ENCODE assay signal across 19 cellular contexts in the genomic region with DNA sequence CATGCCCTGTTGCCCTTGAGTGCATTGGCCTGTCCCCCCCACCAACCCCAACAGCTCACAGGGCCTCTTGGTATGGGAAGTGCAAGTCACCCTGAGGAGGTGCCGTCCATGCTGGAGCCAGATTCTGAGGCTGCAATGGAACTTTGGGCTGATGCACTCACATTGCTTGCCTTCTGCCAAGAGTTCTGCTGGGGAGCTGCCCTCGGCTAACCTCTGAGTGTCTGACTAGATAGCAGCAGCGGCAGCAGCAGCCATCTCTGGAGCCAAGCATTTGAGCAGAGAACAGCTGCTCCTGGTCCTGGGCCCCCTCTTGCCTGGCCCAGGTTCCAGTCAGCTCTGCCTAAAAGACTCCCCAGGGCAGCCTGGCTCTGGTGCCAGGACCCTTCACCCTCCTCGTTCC.
A peak's percentile ranks its signal among the peaks of the same experiment; 100 is the strongest.
DNase-seq lines count a peak whose midpoint lies in the region; ATAC-seq and TF ChIP-seq lines count a peak whose summit lies in the region.
"Had no signal": no experiment of that assay in that cellular context is flagged by ENCODE, and none has a peak within 500 bp of the region (broad histone marks: within the 10 kb centered on the region; RNA-seq: fewer than 3 reads in every experiment).

No MANE protein-coding gene starts in this region.

- intact Hi-C loops in Right ventricle myocardium superior (cut with DNase I), result no loop called here
- intact Hi-C loops in A673 (cut with micrococcal nuclease; ENCODE audit: unreplicated experiment), result no loop called here

- no TSS peak for BruUV-seq in A673 (replicated peaks; lab: Mats Ljungman, UMichigan)

- DNase-seq in NCI-H1694 treated with DMSO at 0.1 percent for 48 hours (lab: John Stamatoyannopoulos, UW) (peak; percentile 30), Right ventricle myocardium superior (peak; percentile 85), mesenteric fat pad (ENCODE audit: low spot score) (peak; percentile 78), iPS-NIHi11 (ENCODE audit: low spot score) (no peak), globus pallidus (ENCODE audit: low spot score) (no peak), A673 (ENCODE audit: low spot score) (no peak)
- DNase-seq: activated CD8-positive, alpha-beta T cell treated with anti-CD3 and anti-CD28 coated beads for 36 hours; activated T-cell treated with anti-CD3 and anti-CD28 coated beads for 4 hours; dermis blood vessel endothelial cell; EL; NCI-H1105; NCI-H2081; nucleus accumbens; SHP77 had no signal

- H3K4me3 ChIP-seq in A673 (ENCODE audit: low read depth, low read length, poor library complexity, severe bottlenecking), result no peak overlapping the region
- H3K4me3 ChIP-seq: cardiac muscle cell, suprapubic skin had no signal

- CTCF ChIA-PET in A673 (lab: Charles Lee), result no interaction called here

- H3K27me3 ChIP-seq in A673 (replicated peaks; ENCODE audit: insufficient read depth, low read depth, low read length, poor library complexity), result peaks cover 25% of the 10 kb centered on the region
- H3K27me3 ChIP-seq: cardiac muscle cell, suprapubic skin had no signal

- no peak for TF ChIP-seq CTCF in A673 (conservative IDR thresholded peaks at IDR 0.05; ENCODE audit: low read depth, low read length)

- peak; percentile 89 for ATAC-seq in Right ventricle myocardium superior (ENCODE audit: poor library complexity)
- ATAC-seq: activated CD4-positive, CD25-positive, alpha-beta regulatory T cell treated with anti-CD3 and anti-CD28 coated beads, Interleukin-2, amount 50 U/mL, for 24 hours; activated CD8-positive, alpha-beta T cell treated with anti-CD3 and anti-CD28 coated beads for 36 hours had no signal

- H3K36me3 ChIP-seq in A673 (ENCODE audit: insufficient read depth, low read length, poor library complexity, severe bottlenecking), result no peaks in the 10 kb centered on the region
- H3K36me3 ChIP-seq: cardiac muscle cell, suprapubic skin had no signal

- no peaks in the 10 kb centered on the region for H3K9me3 ChIP-seq in A673 (ENCODE audit: low read depth, low read length, poor library complexity, severe bottlenecking)
- H3K9me3 ChIP-seq: suprapubic skin had no signal

- POLR2A ChIA-PET in A673 (lab: Charles Lee; ENCODE audit: low non-redundant PET), result no interaction called here

- no peaks in the 10 kb centered on the region for H3K4me1 ChIP-seq in A673 (ENCODE audit: insufficient read depth, low read length, poor library complexity, severe bottlenecking)
- H3K4me1 ChIP-seq: suprapubic skin had no signal

- H3K27ac ChIP-seq in temporal lobe (ENCODE audit: low read depth, low read length) (peak overlapping the region; percentile 81), A673 (ENCODE audit: low read depth, low read length, poor library complexity, severe bottlenecking) (no peak overlapping the region)
- H3K27ac ChIP-seq: cardiac muscle cell, HL-60, suprapubic skin had no signal

Comparison
In these comparisons a context has a peak if more than half of its experiments do, and no peak if none do; other contexts are left out.
1. DNase-seq: peak in NCI-H1694 treated with DMSO at 0.1 percent for 48 hours (single experiment), Right ventricle myocardium superior (single experiment) and mesenteric fat pad (single experiment); none in iPS-NIHi11 (single experiment), globus pallidus (single experiment) and A673 (single experiment).